30 cellular contexts compared by ENCODE assay signal in genomic region chr5:1119312-1119831, GRCh38. TPM values are rescaled to one million over a fixed set of nuclear protein-coding genes. Genes with fewer than 3 reads are reported as not detected.
DNase-seq lines count a peak whose midpoint lies in the region; ATAC-seq, FAIRE-seq and TF ChIP-seq lines count a peak whose summit lies in the region.
"Had no signal": no experiment of that assay in that cellular context is flagged by ENCODE, and none has a peak within 500 bp of the region (broad histone marks: within the 10 kb centered on the region; RNA-seq: fewer than 3 reads in every experiment).

No MANE protein-coding gene starts in this region.

- H3K9ac ChIP-seq in HepG2 (ENCODE audit: insufficient read depth, low read depth, low read length) (0 out of 2 replicates have a peak overlapping the region, but pooled peaks have one; percentile 33), smooth muscle cell (ENCODE audit: low read depth) (no peak overlapping the region)
- H3K9ac ChIP-seq: SK-N-SH had no signal

- peaks cover 2% of the 10 kb centered on the region for H3F3A ChIP-seq in smooth muscle cell (ENCODE audit: low read depth)

- peak; percentile 91 for ATAC-seq in HepG2
- ATAC-seq: natural killer cell treated with Interleukin-12 subunit alpha and Interleukin-12 subunit beta and Interleukin-15 and Interleukin-18, amount 100 ng/mL, for 72 hours; stimulated activated effector memory CD8-positive, alpha-beta T cell treated with anti-CD3 and anti-CD28 coated beads, Interleukin-12 subunit alpha, Interleukin-12 subunit beta, amount 100 ng/mL, for 72 hours had no signal

- TF ChIP-seq RAD21 in HepG2 (CRISPR knock-in tag; IDR thresholded peaks at IDR 0.05), result peak; percentile 33; the same call in 1 of the 2 replicates

- no peak overlapping the region for H3K27ac Mint-ChIP-seq in activated CD4-positive, alpha-beta T cell treated with anti-CD3 and anti-CD28 coated beads, Interleukin-2, amount 10 ng/mL, durations not matched to agents 7 days and 5 days
- H3K27ac Mint-ChIP-seq: activated CD8-positive, alpha-beta T cell treated with anti-CD3 and anti-CD28 coated beads for 36 hours; activated naive CD8-positive, alpha-beta T cell; endodermal cell; natural killer cell treated with Interleukin-12 subunit alpha and Interleukin-12 subunit beta and Interleukin-15 and Interleukin-18, amount 100 ng/mL, for 72 hours; stimulated activated effector memory CD8-positive, alpha-beta T cell treated with anti-CD3 and anti-CD28 coated beads, Interleukin-12 subunit alpha, Interleukin-12 subunit beta, amount 100 ng/mL, for 72 hours; T-helper 1 cell treated with Interleukin-12 subunit alpha and Interleukin-12 subunit beta and Interleukin-4 antibody, amounts not matched to agents 30 μg/mL and 1 μg/mL, for 36 hours had no signal

- TF ChIP-seq EP300 in HepG2 (IDR thresholded peaks at IDR 0.05; ENCODE audit: low read depth in 2 of 2, low read length in 2 of 2) (no peak), HepG2 (CRISPR knock-in tag; IDR thresholded peaks at IDR 0.05; ENCODE audit: borderline replicate concordance) (no peak)

- H3K27me3 Mint-ChIP-seq in activated CD4-positive, alpha-beta T cell treated with anti-CD3 and anti-CD28 coated beads, Interleukin-2, amount 10 ng/mL, durations not matched to agents 7 days and 5 days, result peaks cover 9% of the 10 kb centered on the region
- H3K27me3 Mint-ChIP-seq: activated CD8-positive, alpha-beta T cell treated with anti-CD3 and anti-CD28 coated beads for 36 hours; activated naive CD8-positive, alpha-beta T cell; natural killer cell treated with Interleukin-12 subunit alpha and Interleukin-12 subunit beta and Interleukin-15 and Interleukin-18, amount 100 ng/mL, for 72 hours had no signal

- 0% methylated on average over 6 of the region's 28 CpGs for WGBS in HepG2 (ENCODE audit: low lambda C conversion rate)
- WGBS in smooth muscle cell (ENCODE audit: low lambda C conversion rate), result 95% methylated on average over 28 of the region's 28 CpGs

- H3K79me2 ChIP-seq in HepG2 (ENCODE audit: insufficient read depth, low read length) (no peaks in the 10 kb centered on the region), smooth muscle cell (ENCODE audit: low read depth) (no peaks in the 10 kb centered on the region)

- no peaks in the 10 kb centered on the region for H3K36me3 Mint-ChIP-seq in activated CD4-positive, alpha-beta T cell treated with anti-CD3 and anti-CD28 coated beads, Interleukin-2, amount 10 ng/mL, durations not matched to agents 7 days and 5 days (ENCODE audit: low read depth)
- H3K36me3 Mint-ChIP-seq: activated naive CD8-positive, alpha-beta T cell; natural killer cell treated with Interleukin-12 subunit alpha and Interleukin-12 subunit beta and Interleukin-15 and Interleukin-18, amount 100 ng/mL, for 72 hours; stimulated activated effector memory CD8-positive, alpha-beta T cell treated with anti-CD3 and anti-CD28 coated beads, Interleukin-12 subunit alpha, Interleukin-12 subunit beta, amount 100 ng/mL, for 72 hours had no signal

- H3K4me1 Mint-ChIP-seq in activated CD4-positive, alpha-beta T cell treated with anti-CD3 and anti-CD28 coated beads, Interleukin-2, amount 10 ng/mL, durations not matched to agents 7 days and 5 days, result peaks cover 2% of the 10 kb centered on the region

- H3K27me3 ChIP-seq in HepG2 (ENCODE audit: control insufficient read depth in 1 of 2, insufficient read depth in 2 of 2, low read length in 2 of 2) (peaks cover 28 to 97% of the 10 kb centered on the region in 2 experiments), smooth muscle cell (ENCODE audit: low read depth) (no peaks in the 10 kb centered on the region)
- H3K27me3 ChIP-seq: esophagus muscularis mucosa, heart right ventricle, right atrium auricular region had no signal

- no peaks in the 10 kb centered on the region for H3K36me3 ChIP-seq in HepG2 (replicated peaks in 1 of 2; ENCODE audit: control insufficient read depth in 1 of 2, insufficient read depth in 2 of 2, low read length in 2 of 2)
- H3K36me3 ChIP-seq in smooth muscle cell (ENCODE audit: low read depth), result no peaks in the 10 kb centered on the region
- H3K36me3 ChIP-seq: esophagus muscularis mucosa, heart right ventricle, right atrium auricular region had no signal

- H3K4me1 ChIP-seq in HepG2 (ENCODE audit: insufficient read depth, low read length), result peaks cover 63% of the 10 kb centered on the region
- H3K4me1 ChIP-seq in smooth muscle cell (ENCODE audit: low read depth), result peaks cover 13% of the 10 kb centered on the region
- H3K4me1 ChIP-seq: foreskin keratinocyte had no signal

- POLR2A ChIA-PET in HepG2 (lab: Yijun Ruan, JAX), result interaction anchor here (0.9 to 6.1 kb wide), 4 partner anchors 11 to 18 kb away, joined by 3 to 91 read pairs (median 10); no protein-coding TSS in a partner anchor
- POLR2A ChIA-PET in activated CD4-positive, alpha-beta T cell treated with anti-CD3 and anti-CD28 coated beads, Interleukin-2, amount 10 ng/mL, durations not matched to agents 7 days and 5 days (lab: Charles Lee), result no interaction called here

- DNase-seq in ELF-1 (ENCODE audit: low read depth, low spot score), result peak; percentile 60
- DNase-seq in HepG2 (ENCODE audit: low spot score), result peak; percentile 69
- DNase-seq in smooth muscle cell (lab: John Stamatoyannopoulos, UW; ENCODE audit: unreplicated experiment), result no peak
- no peak for DNase-seq in activated CD4-positive, alpha-beta T cell treated with anti-CD3 and anti-CD28 coated beads, Interleukin-2, amount 10 ng/mL, durations not matched to agents 7 days and 5 days
- DNase-seq in T-helper 2 cell, result no peak
- DNase-seq in activated T-cell treated with anti-CD3 and anti-CD28 coated beads for 4 hours, result no peak
- DNase-seq in posterior cingulate gyrus, result no peak
- DNase-seq: activated CD4-positive, alpha-beta T cell treated with anti-CD3 and anti-CD28 coated beads for 1 hour; aorta; cortex of kidney; endodermal cell; foreskin keratinocyte; heart right ventricle; KBM-7; NCI-H1930; NCI-H774; SK-N-SH; stimulated activated CD4-positive, alpha-beta T cell treated with anti-CD3 and anti-CD28 coated beads, Interleukin-12 subunit alpha, Interleukin-12 subunit beta, amount 100 ng/mL, for 4 hours; stimulated activated CD4-positive, alpha-beta T cell treated with anti-CD3 and anti-CD28 coated beads, Interleukin-4, amount 100 ng/mL, for 1 hour had no signal

- H3K27ac ChIP-seq in VCaP (peak overlapping the region; percentile 59), HepG2 (ENCODE audit: extremely low read length, insufficient read depth, low read length) (no peak overlapping the region), smooth muscle cell (ENCODE audit: low read depth) (no peak overlapping the region)
- H3K27ac ChIP-seq: foreskin keratinocyte had no signal

- CTCF ChIA-PET in HepG2 (lab: Yijun Ruan, JAX; ENCODE audit: low intra/inter-chr PET ratio, low total read pairs), result no interaction called here
- CTCF ChIA-PET in activated CD4-positive, alpha-beta T cell treated with anti-CD3 and anti-CD28 coated beads, Interleukin-2, amount 10 ng/mL, durations not matched to agents 7 days and 5 days (lab: Charles Lee), result interaction anchor here (0.9 to 1.5 kb wide), 2 partner anchors 20 to 21 kb away, joined by 4 read pairs; no protein-coding TSS in a partner anchor

- TF ChIP-seq POLR2A in HepG2 (IDR thresholded peaks at IDR 0.05; ENCODE audit: insufficient read depth in 1 of 2, low read depth in 2 of 2, low read length in 2 of 2), result no peak

- no TSS peak for BruUV-seq in HepG2 (replicated peaks; lab: Mats Ljungman, UMichigan)

- H3K4me3 ChIP-seq in HepG2 (replicated peaks in 1 of 3; ENCODE audit: insufficient read depth in 1 of 3, low read depth in 2 of 3, low read length in 3 of 3), result peak overlapping the region; percentile 5 to 62 (median 22); a peak in 2 of 6 replicates
- no peak overlapping the region for H3K4me3 ChIP-seq in smooth muscle cell
- H3K4me3 ChIP-seq: esophagus muscularis mucosa, heart right ventricle, right atrium auricular region had no signal

- no peak overlapping the region for H3K4me3 Mint-ChIP-seq in activated CD4-positive, alpha-beta T cell treated with anti-CD3 and anti-CD28 coated beads, Interleukin-2, amount 10 ng/mL, durations not matched to agents 7 days and 5 days
- H3K4me3 Mint-ChIP-seq: activated CD8-positive, alpha-beta T cell treated with anti-CD3 and anti-CD28 coated beads for 36 hours; activated naive CD8-positive, alpha-beta T cell; endodermal cell; mesothelial cell of epicardium; natural killer cell treated with Interleukin-12 subunit alpha and Interleukin-12 subunit beta and Interleukin-15 and Interleukin-18, amount 100 ng/mL, for 72 hours; stimulated activated effector memory CD8-positive, alpha-beta T cell treated with anti-CD3 and anti-CD28 coated beads, Interleukin-12 subunit alpha, Interleukin-12 subunit beta, amount 100 ng/mL, for 72 hours; T-helper 1 cell treated with Interleukin-12 subunit alpha and Interleukin-12 subunit beta and Interleukin-4 antibody, amounts not matched to agents 30 μg/mL and 1 μg/mL, for 36 hours had no signal

- intact Hi-C loops in HepG2 (cut with micrococcal nuclease; ENCODE audit: unreplicated experiment), result no loop called here
- intact Hi-C loops in posterior cingulate gyrus (cut with DNase I), result no loop called here

- peak; percentile 57 for FAIRE-seq in HepG2 (lab: Jason Lieb, UNC)
- FAIRE-seq: G401.6, H54 had no signal

- TF ChIP-seq CTCF in VCaP (conservative IDR thresholded peaks at IDR 0.05) (no peak), HepG2 (CRISPR knock-in tag; IDR thresholded peaks at IDR 0.05) (peak; percentile 38), smooth muscle cell (IDR thresholded peaks at IDR 0.05; ENCODE audit: borderline replicate concordance, insufficient read depth, poor library complexity, severe bottlenecking) (no peak)

- in situ Hi-C loops in HepG2 (cut with HindIII; ENCODE audit: extremely low pct_ligation_motif_present, low pct_unique_long_range_greater_than_20kb), result no loop called here

- H3K4me2 ChIP-seq in HepG2 (ENCODE audit: low read depth, low read length), result peak overlapping the region; percentile 77
- peak overlapping the region; percentile 48 for H3K4me2 ChIP-seq in smooth muscle cell
- H3K4me2 ChIP-seq: SK-N-SH had no signal

- no peak overlapping the region for H2AFZ ChIP-seq in HepG2 (ENCODE audit: low read length)
- H2AFZ ChIP-seq in smooth muscle cell (ENCODE audit: low read depth), result no peak overlapping the region

- no peaks in the 10 kb centered on the region for H3K9me3 Mint-ChIP-seq in activated CD4-positive, alpha-beta T cell treated with anti-CD3 and anti-CD28 coated beads, Interleukin-2, amount 10 ng/mL, durations not matched to agents 7 days and 5 days
- H3K9me3 Mint-ChIP-seq: activated CD8-positive, alpha-beta T cell treated with anti-CD3 and anti-CD28 coated beads for 36 hours; natural killer cell treated with Interleukin-12 subunit alpha and Interleukin-12 subunit beta and Interleukin-15 and Interleukin-18, amount 100 ng/mL, for 72 hours; stimulated activated effector memory CD8-positive, alpha-beta T cell treated with anti-CD3 and anti-CD28 coated beads, Interleukin-12 subunit alpha, Interleukin-12 subunit beta, amount 100 ng/mL, for 72 hours; T-helper 1 cell treated with Interleukin-12 subunit alpha and Interleukin-12 subunit beta and Interleukin-4 antibody, amounts not matched to agents 30 μg/mL and 1 μg/mL, for 36 hours had no signal

- H3K9me3 ChIP-seq in HepG2 (ENCODE audit: low read length) (no peaks in the 10 kb centered on the region), smooth muscle cell (replicated peaks; ENCODE audit: low read depth) (no peaks in the 10 kb centered on the region)
- H3K9me3 ChIP-seq: esophagus muscularis mucosa, heart right ventricle, right atrium auricular region, SK-N-SH had no signal

- H4K20me1 ChIP-seq in HepG2 (ENCODE audit: insufficient read depth, low read length), result no peaks in the 10 kb centered on the region
- H4K20me1 ChIP-seq in smooth muscle cell (ENCODE audit: low read depth), result no peaks in the 10 kb centered on the region

RNA-seq across cellular contexts. Expression of gene SLC12A7, which starts 7.5 kb away (rescaled TPM):
- 7.4 and 14.0 TPM in 2 replicates for total RNA-seq in HepG2 (2016; rRNA removed; fragmentation: Illumina TruSeq; extraction: Trizol)
- total RNA-seq in HepG2 (2016; cell fraction: cytosol; rRNA removed; fragmentation: Illumina TruSeq; extraction: Trizol; ENCODE audit: low read depth), result 9.5 and 12.5 TPM in 2 replicates
- 5.2 and 15.7 TPM in 2 replicates for total RNA-seq in HepG2 (2016; cell fraction: insoluble cytoplasmic fraction; rRNA removed; fragmentation: Illumina TruSeq; extraction: Trizol)
- total RNA-seq in HepG2 (2016; cell fraction: membrane; rRNA removed; fragmentation: Illumina TruSeq; extraction: Trizol), result 6.9 and 7.7 TPM in 2 replicates
- 21.8 and 25.8 TPM in 2 replicates for total RNA-seq in HepG2 (2016; cell fraction: nucleus; rRNA removed; fragmentation: Illumina TruSeq; extraction: Trizol)
- polyA plus RNA-seq in HepG2 (2011; rRNA removed), result 18.5 and 25.6 TPM in 2 replicates
- 11.8 and 15.1 TPM in 2 replicates for polyA plus RNA-seq in HepG2 (2011; cell fraction: cytosol; rRNA removed)
- polyA plus RNA-seq in HepG2 (2011; cell fraction: nucleus; rRNA removed), result 164 and 213 TPM in 2 replicates
- polyA plus RNA-seq in HepG2 (2012), result 28.2 and 30.9 TPM in 2 replicates
- 1.4 and 1.6 TPM in 2 replicates for polyA plus RNA-seq in HepG2 (2016; cell fraction: cytosol; fragmentation: Illumina TruSeq; extraction: Trizol; ENCODE audit: low read depth)
- polyA plus RNA-seq in HepG2 (2016; cell fraction: insoluble cytoplasmic fraction; fragmentation: Illumina TruSeq; extraction: Trizol; ENCODE audit: low read depth), result 6.3 and 7.6 TPM in 2 replicates
- polyA plus RNA-seq in HepG2 (2016; cell fraction: membrane; fragmentation: Illumina TruSeq; extraction: Trizol; ENCODE audit: low read depth), result 3.2 and 3.7 TPM in 2 replicates
- polyA plus RNA-seq in HepG2 (2016; cell fraction: nucleus; fragmentation: Illumina TruSeq; extraction: Trizol; ENCODE audit: insufficient read depth, low read depth), result 88.5 and 93.5 TPM in 2 replicates
- 6.3 and 47.1 TPM in 2 replicates for polyA minus RNA-seq in HepG2 (2011; rRNA and poly(A)+ RNA removed; ENCODE audit: low replicate concordance)
- 14.7 and 16.2 TPM in 2 replicates for polyA minus RNA-seq in HepG2 (2011; cell fraction: cytosol; rRNA and poly(A)+ RNA removed)
- 40.3 and 44.4 TPM in 2 replicates for polyA minus RNA-seq in HepG2 (2011; cell fraction: nucleus; rRNA and poly(A)+ RNA removed)
- 6.1 and 8.3 TPM in 2 replicates for total RNA-seq in smooth muscle cell
- 13.4 and 15.2 TPM in 2 replicates for polyA plus RNA-seq in smooth muscle cell
- 100 to 1,000 TPM; 102 to 120 TPM for total RNA-seq in activated CD4-positive, alpha-beta T cell treated with anti-CD3 and anti-CD28 coated beads, Interleukin-2, amount 10 ng/mL, durations not matched to agents 7 days and 5 days

Comparison
In these comparisons a context has a peak if more than half of its experiments do, and no peak if none do; other contexts are left out.
1. DNase-seq: peak in ELF-1 (single experiment) and HepG2 (single experiment); none in smooth muscle cell (single experiment), activated CD4-positive, alpha-beta T cell treated with anti-CD3 and anti-CD28 coated beads, Interleukin-2, amount 10 ng/mL, durations not matched to agents 7 days and 5 days (single experiment), T-helper 2 cell (0 of 5), activated T-cell treated with anti-CD3 and anti-CD28 coated beads for 4 hours (single experiment) and posterior cingulate gyrus (0 of 10).